15 cellular contexts compared by ENCODE assay signal in the genomic region with DNA sequence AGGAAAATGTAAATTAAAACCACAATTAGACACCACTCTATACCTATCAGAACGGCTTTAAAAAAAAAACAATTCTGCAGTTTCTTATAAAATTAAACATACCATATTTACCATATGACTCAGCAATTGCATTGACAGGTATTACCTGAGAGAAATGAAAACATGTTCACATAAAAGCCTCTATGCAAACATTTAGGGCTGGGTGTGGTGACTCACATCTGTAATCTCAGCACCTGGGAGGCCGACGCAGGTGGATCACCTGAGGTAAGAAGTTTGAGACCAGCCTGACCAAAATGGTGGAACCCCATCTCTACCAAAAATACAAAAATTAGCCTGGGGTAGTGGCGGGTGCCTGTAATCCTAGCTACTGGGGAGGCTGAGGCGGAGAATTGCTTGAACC. TPM values are rescaled to one million over a fixed set of nuclear protein-coding genes. Genes with fewer than 3 reads are reported as not detected.
DNase-seq lines count a peak whose midpoint lies in the region; TF ChIP-seq lines count a peak whose summit lies in the region.
"Had no signal": no experiment of that assay in that cellular context is flagged by ENCODE, and none has a peak within 500 bp of the region (broad histone marks: within the 10 kb centered on the region; RNA-seq: fewer than 3 reads in every experiment).

No MANE protein-coding gene starts in this region.

- no peak overlapping the region for H3K4me3 ChIP-seq in PC-9
- H3K4me3 ChIP-seq in skeletal muscle tissue (ENCODE audit: low read length in 3 of 3), result no peak overlapping the region
- no peak overlapping the region for H3K4me3 ChIP-seq in mesendoderm (ENCODE audit: low read length)

- H3K4me1 Mint-ChIP-seq in HFFc6 (ENCODE audit: low read depth), result peaks cover 15% of the 10 kb centered on the region

- H3K18ac ChIP-seq in mesendoderm (ENCODE audit: low read length), result no peak overlapping the region

- H3K9ac ChIP-seq in skeletal muscle tissue (ENCODE audit: low read depth in 1 of 3, low read length in 3 of 3) (no peak overlapping the region), mesendoderm (ENCODE audit: low read length) (no peak overlapping the region)

- WGBS in mesendoderm (ENCODE audit: extremely low coverage, insufficient coverage, low lambda C conversion rate), result no CpG with 5 or more reads among the region's 5 CpGs

- no peaks in the 10 kb centered on the region for H3K36me3 ChIP-seq in PC-9 (ENCODE audit: low read depth)
- no peaks in the 10 kb centered on the region for H3K36me3 ChIP-seq in skeletal muscle tissue (ENCODE audit: control insufficient read depth in 3 of 3, insufficient read depth in 3 of 3, low read length in 3 of 3)
- H3K36me3 ChIP-seq in mesendoderm (ENCODE audit: control insufficient read depth, insufficient read depth, low read length), result no peaks in the 10 kb centered on the region

- no peak overlapping the region for H2AFZ ChIP-seq in PC-9

- no peak for TF ChIP-seq CTCF in PC-9 (conservative IDR thresholded peaks at IDR 0.05)
- no peak for TF ChIP-seq CTCF in HFFc6 (IDR thresholded peaks at IDR 0.05)

- H2BK15ac ChIP-seq in mesendoderm (replicated peaks; ENCODE audit: low read depth), result no peak overlapping the region

- intact Hi-C loops in PC-9 (cut with micrococcal nuclease; ENCODE audit: unreplicated experiment), result no loop called here

- no peak overlapping the region for H2BK5ac ChIP-seq in mesendoderm (ENCODE audit: low read length)

- H2AK5ac ChIP-seq in mesendoderm (ENCODE audit: low read length), result no peak overlapping the region

- H3K27ac ChIP-seq in PC-9, result peak overlapping the region; percentile 27; the same call in 1 of the 2 replicates
- no peak overlapping the region for H3K27ac ChIP-seq in epithelial cell of prostate
- peak overlapping the region; percentile 23 for H3K27ac ChIP-seq in skeletal muscle tissue (ENCODE audit: low read depth, low read length)
- H3K27ac ChIP-seq in mesendoderm (ENCODE audit: low read depth, low read length), result no peak overlapping the region

- no peaks in the 10 kb centered on the region for H3K36me3 Mint-ChIP-seq in HFFc6 (ENCODE audit: low read depth)

- no peak overlapping the region for H3K23ac ChIP-seq in mesendoderm (ENCODE audit: low read length)

- H3K27me3 Mint-ChIP-seq in HFFc6 (ENCODE audit: insufficient read depth), result peaks cover 22% of the 10 kb centered on the region

- H3K79me1 ChIP-seq in mesendoderm (ENCODE audit: low read length), result no peaks in the 10 kb centered on the region

- no peak overlapping the region for H3K56ac ChIP-seq in mesendoderm (ENCODE audit: low read length)

- H4K20me1 ChIP-seq in PC-9 (ENCODE audit: insufficient read depth), result no peaks in the 10 kb centered on the region

- no peak overlapping the region for H4K5ac ChIP-seq in mesendoderm (ENCODE audit: low read length)

- H3K9me3 Mint-ChIP-seq in HFFc6, result no peaks in the 10 kb centered on the region

- CTCF ChIA-PET in PC-9 (lab: Charles Lee), result interaction anchor here (0.7 kb wide), 1 partner anchor 13 kb away, joined by 3 read pairs; no protein-coding TSS in a partner anchor

- H3K9me2 ChIP-seq in PC-9 (ENCODE audit: insufficient read depth), result no peaks in the 10 kb centered on the region

- no TSS peak for BruUV-seq in PC-9 (replicated peaks; lab: Mats Ljungman, UMichigan)

- H3K4me1 ChIP-seq in PC-9 (replicated peaks; ENCODE audit: insufficient read depth) (peaks cover 27% of the 10 kb centered on the region), skeletal muscle tissue (ENCODE audit: control insufficient read depth in 3 of 3, insufficient read depth in 3 of 3, low read length in 3 of 3) (peaks cover 49 to 82% (median 68%) of the 10 kb centered on the region in 3 donors), mesendoderm (ENCODE audit: control insufficient read depth, low read depth, low read length) (peaks cover 3% of the 10 kb centered on the region)
- H3K4me1 ChIP-seq: Caco-2 had no signal

- DNase-seq in NCI-H510A treated with DMSO at 0.1 percent for 48 hours (lab: John Stamatoyannopoulos, UW), result peak; percentile 50
- no peak for DNase-seq in NCI-H510A (lab: John Stamatoyannopoulos, UW)
- DNase-seq in PC-9, result peak; percentile 41 to 93
- peak; percentile 57 for DNase-seq in epithelial cell of prostate (ENCODE audit: low read depth, low spot score)
- no peak for DNase-seq in HFFc6
- no peak for DNase-seq in D341Med (ENCODE audit: low spot score)
- DNase-seq in mesendoderm, result no peak
- DNase-seq: 8988T, C1 segment of cervical spinal cord, DND-41, GDM1, Kasumi-1, NCI-H1436 had no signal

- no peak overlapping the region for H4K8ac ChIP-seq in mesendoderm (ENCODE audit: low read depth, low read length)

- H3K4me3 Mint-ChIP-seq in HFFc6, result no peak overlapping the region

- H3K4me2 ChIP-seq in PC-9 (peak overlapping the region; percentile 21; the same call in 1 of the 2 replicates), mesendoderm (ENCODE audit: low read length) (no peak overlapping the region)

- H3F3A ChIP-seq in PC-9 (ENCODE audit: insufficient read depth, low read depth), result peaks cover 19% of the 10 kb centered on the region

- H3K79me2 ChIP-seq in PC-9 (ENCODE audit: low read depth) (no peaks in the 10 kb centered on the region), mesendoderm (ENCODE audit: control insufficient read depth, insufficient read depth, low read length) (no peaks in the 10 kb centered on the region)

- H2BK120ac ChIP-seq in mesendoderm (ENCODE audit: low read depth, low read length), result no peak overlapping the region

- no peak overlapping the region for H3K27ac Mint-ChIP-seq in HFFc6

- POLR2A ChIA-PET in PC-9 (lab: Charles Lee; ENCODE audit: unreplicated experiment), result no interaction called here

- no peak overlapping the region for H3K4ac ChIP-seq in mesendoderm (ENCODE audit: low read depth, low read length)

- peaks cover 3% of the 10 kb centered on the region; the same call in 1 of the 2 replicates for H3K27me3 ChIP-seq in PC-9 (ENCODE audit: insufficient read depth, low read depth)
- peaks cover 0 to 3% (median 0%) of the 10 kb centered on the region in 3 donors for H3K27me3 ChIP-seq in skeletal muscle tissue (ENCODE audit: control insufficient read depth in 3 of 3, insufficient read depth in 3 of 3, low read length in 3 of 3)
- H3K27me3 ChIP-seq in mesendoderm (ENCODE audit: insufficient read depth, low read length, poor library complexity), result no peaks in the 10 kb centered on the region

- H3K9me3 ChIP-seq in PC-9 (ENCODE audit: insufficient read depth, low read depth), result no peaks in the 10 kb centered on the region
- H3K9me3 ChIP-seq in skeletal muscle tissue (ENCODE audit: control insufficient read depth in 3 of 3, low read length in 3 of 3), result no peaks in the 10 kb centered on the region
- H3K9me3 ChIP-seq: Caco-2 had no signal

RNA-seq across cellular contexts. Expression of a gene that starts 41.1 kb away (rescaled TPM):
- total RNA-seq in PC-9 (2021) (0.50 and 1.5 TPM in 2 replicates), skeletal muscle tissue (312 TPM)
- 1 to 10 TPM in 1 of 6 experiments, under 1 TPM in 5; 0.58 to 1.1 (median 0.72) TPM for total RNA-seq in HFFc6 (2021; fragmentation: NEBNext Ultra II Directional; extraction: Animal tissue kit (Norgen Biotek cat#: 25700))
- 0.21 TPM for polyA plus RNA-seq in mesendoderm (2013, experiment 1 of 2)
- 0.22 TPM for polyA plus RNA-seq in mesendoderm (2013, experiment 2 of 2)

Comparison
In these comparisons a context has a peak if more than half of its experiments do, and no peak if none do; other contexts are left out.
1. DNase-seq: peak in NCI-H510A treated with DMSO at 0.1 percent for 48 hours (single experiment), PC-9 (2 of 2) and epithelial cell of prostate (single experiment); none in NCI-H510A (single experiment), HFFc6 (single experiment), D341Med (single experiment) and mesendoderm (single experiment).
2. H3K27ac ChIP-seq: peak in PC-9 (single experiment) and skeletal muscle tissue (single experiment); none in epithelial cell of prostate (single experiment) and mesendoderm (single experiment).
3. RNA of a gene that starts 41.1 kb away (total RNA-seq): 312 TPM in skeletal muscle tissue (single experiment); 0.58 to 1.1 TPM in HFFc6 and 0.50 to 1.5 TPM in PC-9; every median in the first group is over 100 times any median in the second.